Comparison of ENCODE assay signal across 2 cellular contexts in the genomic region with DNA sequence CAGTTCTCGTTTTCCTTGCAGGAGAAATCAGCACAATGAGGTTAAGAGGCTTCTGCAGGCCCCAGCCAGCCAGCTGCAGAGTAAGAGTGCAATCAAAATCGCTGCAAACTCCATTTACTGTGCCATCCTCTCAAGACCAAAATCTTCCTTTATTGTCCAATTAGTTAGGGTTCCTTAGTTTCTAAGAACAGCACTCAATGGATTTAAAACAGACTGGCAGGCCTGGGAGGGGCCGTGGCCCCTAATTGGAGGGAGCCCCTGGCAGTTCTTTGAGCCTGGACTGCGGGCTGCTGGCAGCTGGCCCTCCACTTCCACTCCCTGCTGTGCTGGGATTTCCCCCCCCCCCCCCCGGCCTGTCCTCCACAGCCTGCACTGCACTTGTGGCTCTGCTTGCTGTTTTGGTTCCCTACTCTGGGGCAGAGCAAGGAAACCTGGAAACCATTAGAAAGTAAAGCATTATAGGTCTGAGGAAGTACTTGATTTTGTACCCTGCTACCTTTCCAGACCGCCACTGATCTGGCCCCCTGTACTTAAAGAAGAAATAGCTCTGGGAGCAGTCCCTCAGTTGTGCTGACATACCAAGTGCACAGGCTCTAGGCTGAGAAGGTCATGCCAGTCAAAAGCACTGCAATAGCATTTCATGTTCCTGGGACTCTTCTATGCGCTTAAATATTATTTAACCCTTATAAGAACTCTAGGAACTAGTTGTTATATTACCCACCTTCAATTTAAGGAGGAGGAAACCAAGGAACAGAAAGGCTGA.
TF ChIP-seq lines count a peak whose summit lies in the region.

No MANE protein-coding gene starts in this region.

TF ChIP-seq in Ishikawa, 13 proteins besides CTCF, POLR2A, EP300 and RAD21 (continued from another document):
- TF ChIP-seq FOXM1 (IDR thresholded peaks at IDR 0.05; ENCODE audit: borderline replicate concordance, low read depth) (no peak), CEBPB (IDR thresholded peaks at IDR 0.05) (no peak), TAF1 (IDR thresholded peaks at IDR 0.05; ENCODE audit: low read depth) (no peak), ZBTB7A (IDR thresholded peaks at IDR 0.05; ENCODE audit: low read depth) (0 out of 2 replicates have a peak, but pooled peaks have one; percentile 27)
- TF ChIP-seq, protein P1, sequence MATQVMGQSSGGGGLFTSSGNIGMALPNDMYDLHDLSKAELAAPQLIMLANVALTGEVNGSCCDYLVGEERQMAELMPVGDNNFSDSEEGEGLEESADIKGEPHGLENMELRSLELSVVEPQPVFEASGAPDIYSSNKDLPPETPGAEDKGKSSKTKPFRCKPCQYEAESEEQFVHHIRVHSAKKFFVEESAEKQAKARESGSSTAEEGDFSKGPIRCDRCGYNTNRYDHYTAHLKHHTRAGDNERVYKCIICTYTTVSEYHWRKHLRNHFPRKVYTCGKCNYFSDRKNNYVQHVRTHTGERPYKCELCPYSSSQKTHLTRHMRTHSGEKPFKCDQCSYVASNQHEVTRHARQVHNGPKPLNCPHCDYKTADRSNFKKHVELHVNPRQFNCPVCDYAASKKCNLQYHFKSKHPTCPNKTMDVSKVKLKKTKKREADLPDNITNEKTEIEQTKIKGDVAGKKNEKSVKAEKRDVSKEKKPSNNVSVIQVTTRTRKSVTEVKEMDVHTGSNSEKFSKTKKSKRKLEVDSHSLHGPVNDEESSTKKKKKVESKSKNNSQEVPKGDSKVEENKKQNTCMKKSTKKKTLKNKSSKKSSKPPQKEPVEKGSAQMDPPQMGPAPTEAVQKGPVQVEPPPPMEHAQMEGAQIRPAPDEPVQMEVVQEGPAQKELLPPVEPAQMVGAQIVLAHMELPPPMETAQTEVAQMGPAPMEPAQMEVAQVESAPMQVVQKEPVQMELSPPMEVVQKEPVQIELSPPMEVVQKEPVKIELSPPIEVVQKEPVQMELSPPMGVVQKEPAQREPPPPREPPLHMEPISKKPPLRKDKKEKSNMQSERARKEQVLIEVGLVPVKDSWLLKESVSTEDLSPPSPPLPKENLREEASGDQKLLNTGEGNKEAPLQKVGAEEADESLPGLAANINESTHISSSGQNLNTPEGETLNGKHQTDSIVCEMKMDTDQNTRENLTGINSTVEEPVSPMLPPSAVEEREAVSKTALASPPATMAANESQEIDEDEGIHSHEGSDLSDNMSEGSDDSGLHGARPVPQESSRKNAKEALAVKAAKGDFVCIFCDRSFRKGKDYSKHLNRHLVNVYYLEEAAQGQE (IDR thresholded peaks at IDR 0.05; ENCODE audit: low read depth) = no peak
TF ChIP-seq in Ishikawa: peak in this region for 3.

TF ChIP-seq in SK-N-SH, 30 proteins besides CTCF, POLR2A, EP300 and RAD21 (continued from another document):
- TF ChIP-seq, protein P1 (IDR thresholded peaks at IDR 0.05; ENCODE audit: low read depth, low read length) = no peak
- TF ChIP-seq, protein P2, sequence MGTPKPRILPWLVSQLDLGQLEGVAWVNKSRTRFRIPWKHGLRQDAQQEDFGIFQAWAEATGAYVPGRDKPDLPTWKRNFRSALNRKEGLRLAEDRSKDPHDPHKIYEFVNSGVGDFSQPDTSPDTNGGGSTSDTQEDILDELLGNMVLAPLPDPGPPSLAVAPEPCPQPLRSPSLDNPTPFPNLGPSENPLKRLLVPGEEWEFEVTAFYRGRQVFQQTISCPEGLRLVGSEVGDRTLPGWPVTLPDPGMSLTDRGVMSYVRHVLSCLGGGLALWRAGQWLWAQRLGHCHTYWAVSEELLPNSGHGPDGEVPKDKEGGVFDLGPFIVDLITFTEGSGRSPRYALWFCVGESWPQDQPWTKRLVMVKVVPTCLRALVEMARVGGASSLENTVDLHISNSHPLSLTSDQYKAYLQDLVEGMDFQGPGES (IDR thresholded peaks at IDR 0.05; ENCODE audit: low read depth, low read length) = no peak
